In genomic region chr6:435442-436307, GRCh38 we compare ENCODE assay signal across 15 cellular contexts. TPM values are rescaled to one million over a fixed set of nuclear protein-coding genes. Genes with fewer than 3 reads are reported as not detected.
DNase-seq lines count a peak whose midpoint lies in the region; ATAC-seq, FAIRE-seq and TF ChIP-seq lines count a peak whose summit lies in the region.
"Had no signal": no experiment of that assay in that cellular context is flagged by ENCODE, and none has a peak within 500 bp of the region (broad histone marks: within the 10 kb centered on the region; RNA-seq: fewer than 3 reads in every experiment).

No MANE protein-coding gene starts in this region.

- peaks cover 4% of the 10 kb centered on the region for H3K27me3 Mint-ChIP-seq in activated naive CD4-positive, alpha-beta T cell treated with anti-CD3 and anti-CD28 coated beads, Interleukin-2, amount 10 ng/mL, durations not matched to agents 7 days and 5 days
- H3K27me3 Mint-ChIP-seq in neural progenitor cell (ENCODE audit: insufficient read depth, low read depth), result peaks cover 6% of the 10 kb centered on the region

- H3K27ac Mint-ChIP-seq in activated naive CD4-positive, alpha-beta T cell treated with anti-CD3 and anti-CD28 coated beads, Interleukin-2, amount 10 ng/mL, durations not matched to agents 7 days and 5 days, result peak overlapping the region; percentile 94
- H3K27ac Mint-ChIP-seq in neural progenitor cell, result no peak overlapping the region

- RAD21 ChIA-PET in GM12878 (lab: Charles Lee; ENCODE audit: unreplicated experiment), result interaction anchor here (0.8 to 2.1 kb wide), 9 partner anchors 32 to 247 kb away, joined by 3 to 8 read pairs (median 4); no protein-coding TSS in a partner anchor

- intact Hi-C loops in GM12878 (cut with micrococcal nuclease; ENCODE audit: unreplicated experiment), result no loop called here

- H3K27me3 ChIP-seq in SJSA1 (replicated peaks) (no peaks in the 10 kb centered on the region), GM12878 (replicated peaks in 1 of 2; ENCODE audit: control insufficient read depth in 2 of 2, insufficient read depth in 2 of 2, low read length in 1 of 2) (no peaks in the 10 kb centered on the region), neural progenitor cell (no peaks in the 10 kb centered on the region)
- H3K27me3 ChIP-seq: ascending aorta had no signal

- H3K4me2 ChIP-seq in GM12878 (ENCODE audit: control insufficient read depth, insufficient read depth) (peak overlapping the region; percentile 84), neural progenitor cell (no peak overlapping the region)

- H3K4me3 Mint-ChIP-seq in activated naive CD4-positive, alpha-beta T cell treated with anti-CD3 and anti-CD28 coated beads, Interleukin-2, amount 10 ng/mL, durations not matched to agents 7 days and 5 days, result peak overlapping the region; percentile 70
- H3K4me3 Mint-ChIP-seq in neural progenitor cell, result no peak overlapping the region

- no peak overlapping the region for H2AFZ ChIP-seq in GM12878 (ENCODE audit: control insufficient read depth, low read depth, low read length)
- H2AFZ ChIP-seq in neural progenitor cell (replicated peaks), result no peak overlapping the region

- H3K9me3 Mint-ChIP-seq in activated naive CD4-positive, alpha-beta T cell treated with anti-CD3 and anti-CD28 coated beads, Interleukin-2, amount 10 ng/mL, durations not matched to agents 7 days and 5 days, result no peaks in the 10 kb centered on the region
- peaks cover 2% of the 10 kb centered on the region for H3K9me3 Mint-ChIP-seq in neural progenitor cell

- no peaks in the 10 kb centered on the region for H3F3A ChIP-seq in neural progenitor cell (ENCODE audit: low read depth)

- H3K36me3 Mint-ChIP-seq in activated naive CD4-positive, alpha-beta T cell treated with anti-CD3 and anti-CD28 coated beads, Interleukin-2, amount 10 ng/mL, durations not matched to agents 7 days and 5 days, result peaks cover 2% of the 10 kb centered on the region
- no peaks in the 10 kb centered on the region for H3K36me3 Mint-ChIP-seq in neural progenitor cell

- no peak for TF ChIP-seq POLR2A in GM12878 (IDR thresholded peaks at IDR 0.05; ENCODE audit: low read depth, low read length)

- no TSS peak for BruUV-seq in GM12878 (replicated peaks; lab: Mats Ljungman, UMichigan)

- H3K9ac ChIP-seq in GM12878 (ENCODE audit: control insufficient read depth, insufficient read depth, low read length) (no peak overlapping the region), neural progenitor cell (no peak overlapping the region)

- H3K9me3 ChIP-seq in SJSA1 (replicated peaks), result no peaks in the 10 kb centered on the region
- no peaks in the 10 kb centered on the region for H3K9me3 ChIP-seq in GM12878 (replicated peaks; ENCODE audit: control insufficient read depth, insufficient read depth, low read length)
- H3K9me3 ChIP-seq in neural progenitor cell (ENCODE audit: low read depth), result no peaks in the 10 kb centered on the region
- H3K9me3 ChIP-seq: ascending aorta had no signal

- SMC1A ChIA-PET in GM12878 (lab: Charles Lee; ENCODE audit: uncharacterized antibody, unreplicated experiment), result interaction anchor here (0.6 to 2.5 kb wide), 22 partner anchors 9 to 285 kb away, joined by 3 to 10 read pairs (median 4); no protein-coding TSS in a partner anchor

- POLR2A ChIA-PET in GM12878 (lab: Charles Lee), result interaction anchor here (1.2 to 1.4 kb wide), 2 partner anchors 39 to 54 kb away, joined by 3 to 4 read pairs; no protein-coding TSS in a partner anchor

- TF ChIP-seq EP300 in GM12878 (IDR thresholded peaks at IDR 0.05; ENCODE audit: borderline replicate concordance in 1 of 2, control insufficient read depth in 1 of 2, low read depth in 2 of 2, low read length in 2 of 2), result no peak

- H3K4me1 ChIP-seq in SJSA1 (replicated peaks) (peaks cover 22% of the 10 kb centered on the region), GM12878 (ENCODE audit: control insufficient read depth, insufficient read depth, low read length) (peaks cover 29% of the 10 kb centered on the region), neural progenitor cell (no peaks in the 10 kb centered on the region)
- H3K4me1 ChIP-seq: ascending aorta had no signal

- CTCF ChIA-PET in activated naive CD4-positive, alpha-beta T cell treated with anti-CD3 and anti-CD28 coated beads, Interleukin-2, amount 10 ng/mL, durations not matched to agents 7 days and 5 days (lab: Charles Lee), result interaction anchor here (0.9 to 3.3 kb wide), 6 partner anchors 10 to 89 kb away, joined by 3 to 19 read pairs (median 4); no protein-coding TSS in a partner anchor
- CTCF ChIA-PET in GM12878 (lab: Yijun Ruan, JAX), result interaction anchor here (1.0 to 2.2 kb wide), 5 partner anchors 33 to 247 kb away, joined by 4 to 8 read pairs (median 5); no protein-coding TSS in a partner anchor

- H3K4me3 ChIP-seq in SJSA1 (no peak overlapping the region), GM12878 (peak overlapping the region; percentile 3; the same call in 1 of the 2 replicates), neural progenitor cell (no peak overlapping the region)
- H3K4me3 ChIP-seq: ascending aorta had no signal

- in situ Hi-C loops in GM12878 (cut with MboI), result no loop called here

- TF ChIP-seq RAD21 in GM12878 (IDR thresholded peaks at IDR 0.05; ENCODE audit: insufficient read depth, low read depth, low read length), result no peak

- DNase-seq in activated naive CD4-positive, alpha-beta T cell treated with anti-CD3 and anti-CD28 coated beads, Interleukin-2, amount 10 ng/mL, durations not matched to agents 7 days and 5 days, result no peak
- no peak for DNase-seq in activated naive CD4-positive, alpha-beta T cell (lab: John Stamatoyannopoulos, UW)
- DNase-seq in SJSA1 (ENCODE audit: low read depth in 1 of 2, low spot score in 2 of 2) (peak in 1 of 2 experiments; percentile 26), GM12878 (ENCODE audit: low read depth, low spot score) (no peak), neural progenitor cell (ENCODE audit: low spot score) (no peak), NCI-H187 (lab: John Stamatoyannopoulos, UW) (no peak)
- peak; percentile 1 for DNase-seq in stimulated activated naive CD8-positive, alpha-beta T cell treated with anti-CD3 and anti-CD28 coated beads, Interleukin-15, Interleukin-2, amounts not matched to agents 100 U/mL and 50 U/mL, for 24 hours
- no peak for DNase-seq in stimulated activated CD4-positive, alpha-beta T cell treated with anti-CD3 and anti-CD28 coated beads, Interleukin-4, amount 100 ng/mL, for 4 hours
- DNase-seq: activated CD4-positive, CD25-positive, alpha-beta regulatory T cell treated with anti-CD3 and anti-CD28 coated beads, Interleukin-2, amount 50 U/mL, for 72 hours; left cardiac atrium; NCI-H1930; occipital lobe; right cardiac atrium; substantia nigra had no signal

- ATAC-seq in GM12878, result no peak
- no peak for ATAC-seq in stimulated activated naive CD8-positive, alpha-beta T cell treated with anti-CD3 and anti-CD28 coated beads, Interleukin-15, Interleukin-2, amounts not matched to agents 100 U/mL and 50 U/mL, for 24 hours

- peaks cover 48% of the 10 kb centered on the region for H3K4me1 Mint-ChIP-seq in activated naive CD4-positive, alpha-beta T cell treated with anti-CD3 and anti-CD28 coated beads, Interleukin-2, amount 10 ng/mL, durations not matched to agents 7 days and 5 days
- peaks cover 4% of the 10 kb centered on the region for H3K4me1 Mint-ChIP-seq in neural progenitor cell

- H4K20me1 ChIP-seq in GM12878 (ENCODE audit: control insufficient read depth, insufficient read depth) (no peaks in the 10 kb centered on the region), neural progenitor cell (ENCODE audit: low read depth) (no peaks in the 10 kb centered on the region)

- H3K36me3 ChIP-seq in SJSA1 (no peaks in the 10 kb centered on the region), GM12878 (ENCODE audit: control insufficient read depth in 2 of 2, insufficient read depth in 2 of 2, low read length in 1 of 2) (no peaks in the 10 kb centered on the region), neural progenitor cell (no peaks in the 10 kb centered on the region)
- H3K36me3 ChIP-seq: ascending aorta had no signal

- TF ChIP-seq CTCF in GM12878 (IDR thresholded peaks at IDR 0.05 in 2 of 3, conservative IDR thresholded peaks at IDR 0.05 in 1 of 3; ENCODE audit: control insufficient read depth in 2 of 3, extremely low read depth in 1 of 3, insufficient read depth in 1 of 3, low read depth in 3 of 3, low read length in 3 of 3) (no peak), neural progenitor cell (IDR thresholded peaks at IDR 0.05) (no peak)

- no peaks in the 10 kb centered on the region for H3K79me2 ChIP-seq in GM12878 (ENCODE audit: control insufficient read depth, insufficient read depth, low read length)
- H3K79me2 ChIP-seq in neural progenitor cell (ENCODE audit: low read depth), result no peaks in the 10 kb centered on the region

- H3K27ac ChIP-seq in SJSA1, result peak overlapping the region; percentile 58
- H3K27ac ChIP-seq in GM12878 (ENCODE audit: control insufficient read depth, insufficient read depth), result no peak overlapping the region; the same call in 1 of the 2 replicates
- no peak overlapping the region for H3K27ac ChIP-seq in neural progenitor cell
- H3K27ac ChIP-seq: ascending aorta had no signal

- no peak for FAIRE-seq in GM12878 (lab: Jason Lieb, UNC)

- 95% methylated on average over 39 of the region's 50 CpGs for WGBS in GM12878 (ENCODE audit: insufficient coverage, insufficient replicate concordance, low lambda C conversion rate, missing lambda C conversion rate)

RNA-seq across cellular contexts. Expression of gene IRF4, which starts 44.1 kb away (rescaled TPM):
- 0.56 and 0.76 TPM in 2 replicates for total RNA-seq in SJSA1 (2014; rRNA removed; shearing (Covaris generic))
- total RNA-seq in GM12878 (2013; cell fraction: nucleolus; rRNA removed), result 825 and 857 TPM in 2 replicates
- total RNA-seq in GM12878 (2014; rRNA removed), result 287 and 295 TPM in 2 replicates
- 217 and 228 TPM in 2 replicates for total RNA-seq in GM12878 (2014; rRNA removed; fragmentation: Illumina TruSeq; extraction: Trizol)
- total RNA-seq in GM12878 (2021), result 495 and 498 TPM in 2 replicates
- 299 TPM for polyA plus RNA-seq in GM12878 (2011; ENCODE audit: low read depth)
- polyA plus RNA-seq in GM12878 (2011; rRNA removed), result 252 and 320 TPM in 2 replicates
- 352 and 442 TPM in 2 replicates for polyA plus RNA-seq in GM12878 (2011; cell fraction: cytosol; rRNA removed)
- polyA plus RNA-seq in GM12878 (2011; cell fraction: nucleus; rRNA removed), result 848 and 1,001 TPM in 2 replicates
- polyA plus RNA-seq in GM12878 (2012), result 262 and 367 TPM in 2 replicates
- 223 and 228 TPM in 2 replicates for polyA plus RNA-seq in GM12878 (2014; fragmentation: Illumina TruSeq; extraction: Trizol)
- 10 to 100 TPM; 50.0 to 98.9 TPM for polyA plus RNA-seq in GM12878 (2014; fragmentation: Nextera tagmentation; extraction: Ambion mirVana)
- 187 and 205 TPM in 2 replicates for polyA plus RNA-seq in GM12878 (2014; rRNA removed)
- polyA plus RNA-seq in GM12878 (2016; fragmentation: Nextera tagmentation; extraction: Ambion mirVana), result 100 to 1,000 TPM; 295 to 297 TPM
- polyA minus RNA-seq in GM12878 (2011; rRNA and poly(A)+ RNA removed), result 364 and 403 TPM in 2 replicates
- 196 and 207 TPM in 2 replicates for polyA minus RNA-seq in GM12878 (2011; cell fraction: cytosol; rRNA and poly(A)+ RNA removed)
- polyA minus RNA-seq in GM12878 (2011; cell fraction: nucleus; rRNA and poly(A)+ RNA removed), result 241 and 321 TPM in 2 replicates
- 0.11 and 0.53 TPM in 2 replicates for total RNA-seq in neural progenitor cell (ENCODE audit: low replicate concordance)

Comparison
In these comparisons a context has a peak if more than half of its experiments do, and no peak if none do; other contexts are left out.
1. RNA of gene IRF4, which starts 44.1 kb away (total RNA-seq): 217 to 857 TPM in GM12878; 0.56 to 0.76 TPM in SJSA1 and 0.11 to 0.53 TPM in neural progenitor cell; every median in the first group is over 100 times any median in the second.